24 cellular contexts compared by ENCODE assay signal in the genomic region with DNA sequence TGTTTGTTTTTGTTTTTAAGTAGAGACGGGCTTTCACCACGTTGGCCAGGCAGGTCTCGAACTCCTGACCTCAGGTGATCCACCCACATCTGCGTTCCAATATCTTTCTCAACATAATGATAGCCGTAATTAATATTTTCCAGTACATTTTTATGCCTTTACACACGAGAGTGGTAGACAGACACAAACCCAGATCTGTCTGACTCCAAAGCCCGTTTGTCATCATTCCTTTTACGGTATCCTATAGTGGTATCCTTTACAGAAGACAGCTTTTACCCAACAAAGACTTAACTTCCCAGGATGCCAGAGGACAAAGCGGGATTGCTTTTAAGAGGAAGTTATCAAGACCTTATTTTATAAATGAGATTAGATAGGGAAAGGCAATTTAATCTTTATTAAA. TPM values are rescaled to one million over a fixed set of nuclear protein-coding genes. Genes with fewer than 3 reads are reported as not detected.
DNase-seq lines count a peak whose midpoint lies in the region; ATAC-seq, FAIRE-seq and TF ChIP-seq lines count a peak whose summit lies in the region.
"Had no signal": no experiment of that assay in that cellular context is flagged by ENCODE, and none has a peak within 500 bp of the region (broad histone marks: within the 10 kb centered on the region; RNA-seq: fewer than 3 reads in every experiment).

No MANE protein-coding gene starts in this region.

- H4K5ac ChIP-seq in IMR-90 (ENCODE audit: low read depth, low read length) = no peak overlapping the region

- H2AK5ac ChIP-seq in IMR-90 (ENCODE audit: low read depth, low read length) (no peak overlapping the region; the same call in 1 of the 2 replicates), trophoblast cell (ENCODE audit: low read length) (no peak overlapping the region)

- H4K12ac ChIP-seq in trophoblast cell (ENCODE audit: low read depth, low read length) = no peak overlapping the region

- TF ChIP-seq EP300 in GM12878 (IDR thresholded peaks at IDR 0.05; ENCODE audit: borderline replicate concordance in 1 of 2, control insufficient read depth in 1 of 2, low read depth in 2 of 2, low read length in 2 of 2) = no peak

- H4K91ac ChIP-seq in IMR-90 (ENCODE audit: insufficient read depth, low read depth, low read length) (no peak overlapping the region), trophoblast cell (ENCODE audit: low read depth, low read length) (no peak overlapping the region)

- H3K4me3 ChIP-seq in A673 (ENCODE audit: low read depth, low read length, poor library complexity, severe bottlenecking) = no peak overlapping the region
- H3K4me3 ChIP-seq in IMR-90 (ENCODE audit: insufficient read depth, low read depth, low read length) = no peak overlapping the region
- H3K4me3 ChIP-seq in GM12878 = no peak overlapping the region
- H3K4me3 ChIP-seq in trophoblast cell (ENCODE audit: low read depth, low read length) = no peak overlapping the region
- H3K4me3 ChIP-seq: BLaER1 treated with 17β-estradiol and CSF1 and Interleukin-3, amounts not matched to agents 10 nM and 100 nM; GM23338 had no signal

- H3K4ac ChIP-seq in IMR-90 (ENCODE audit: low read depth, low read length) (no peak overlapping the region), trophoblast cell (ENCODE audit: low read depth, low read length) (no peak overlapping the region)

- no peak overlapping the region for H2BK15ac ChIP-seq in IMR-90 (ENCODE audit: low read depth, low read length)

- no peak for DNase-seq in A673 (ENCODE audit: low spot score)
- DNase-seq in IMR-90 = no peak
- no peak for DNase-seq in GM12878 (ENCODE audit: low read depth, low spot score)
- peak; percentile 70 to 92 for DNase-seq in trophoblast cell
- DNase-seq in stimulated activated CD4-positive, alpha-beta T cell treated with anti-CD3 and anti-CD28 coated beads, Interleukin-4, amount 100 ng/mL, for 1 hour = no peak
- no peak for DNase-seq in left cardiac atrium
- DNase-seq in COR-L47 (lab: John Stamatoyannopoulos, UW) = no peak
- DNase-seq: ACHN; AML-193; BE2C; Calu3; CD4-positive, alpha-beta T cell; CD8-positive, alpha-beta memory T cell; DMS53; DMS79 treated with DMSO at 0.1 percent for 48 hours; GF-D8; H9 had no signal

- TF ChIP-seq RAD21 in IMR-90 (IDR thresholded peaks at IDR 0.05; ENCODE audit: low read length) = no peak
- no peak for TF ChIP-seq RAD21 in GM12878 (IDR thresholded peaks at IDR 0.05; ENCODE audit: insufficient read depth, low read depth, low read length)

- H3K27ac ChIP-seq in A673 (ENCODE audit: low read depth, low read length, poor library complexity, severe bottlenecking) = peak overlapping the region; percentile 15
- no peak overlapping the region for H3K27ac ChIP-seq in IMR-90 (ENCODE audit: insufficient read depth, low read length)
- H3K27ac ChIP-seq in GM12878 (ENCODE audit: control insufficient read depth, insufficient read depth) = no peak overlapping the region
- no peak overlapping the region for H3K27ac ChIP-seq in trophoblast cell (ENCODE audit: low read depth, low read length)
- H3K27ac ChIP-seq: 22Rv1; BLaER1 treated with 17β-estradiol and CSF1 and Interleukin-3, amounts not matched to agents 10 nM and 100 nM had no signal

- H2BK120ac ChIP-seq in IMR-90 (ENCODE audit: low read depth, low read length) = peak overlapping the region; percentile 23; the same call in 1 of the 2 replicates
- H2BK120ac ChIP-seq in trophoblast cell (ENCODE audit: insufficient read depth, low read length, poor library complexity) = no peak overlapping the region

- H3K18ac ChIP-seq in IMR-90 (ENCODE audit: low read depth, low read length) (no peak overlapping the region), trophoblast cell (ENCODE audit: low read length) (no peak overlapping the region)

- in situ Hi-C loops in IMR-90 (cut with MboI; ENCODE audit: low sequenced_read_pairs) (no loop called here), GM12878 (cut with MboI) (no loop called here)

- H3K14ac ChIP-seq in IMR-90 (replicated peaks; ENCODE audit: low read depth, low read length) (no peak overlapping the region), trophoblast cell (ENCODE audit: low read length) (no peak overlapping the region)

- TF ChIP-seq POLR2A in IMR-90 (IDR thresholded peaks at IDR 0.05; ENCODE audit: low read depth, low read length) (no peak), GM12878 (IDR thresholded peaks at IDR 0.05; ENCODE audit: low read depth, low read length) (no peak)

- H3K27me3 ChIP-seq in A673 (replicated peaks; ENCODE audit: insufficient read depth, low read depth, low read length, poor library complexity) = no peaks in the 10 kb centered on the region
- H3K27me3 ChIP-seq in IMR-90 (ENCODE audit: control insufficient read depth, insufficient read depth, low read length) = no peaks in the 10 kb centered on the region
- H3K27me3 ChIP-seq in GM12878 (replicated peaks in 1 of 2; ENCODE audit: control insufficient read depth in 2 of 2, insufficient read depth in 2 of 2, low read length in 1 of 2) = no peaks in the 10 kb centered on the region
- no peaks in the 10 kb centered on the region for H3K27me3 ChIP-seq in trophoblast cell (ENCODE audit: insufficient read depth, low read length)
- H3K27me3 ChIP-seq: BE2C; BLaER1 treated with 17β-estradiol and CSF1 and Interleukin-3, amounts not matched to agents 10 nM and 100 nM had no signal

- H3K9ac ChIP-seq in IMR-90 (ENCODE audit: low read depth, low read length) (no peak overlapping the region), GM12878 (ENCODE audit: control insufficient read depth, insufficient read depth, low read length) (no peak overlapping the region), trophoblast cell (ENCODE audit: low read length) (no peak overlapping the region)
- H3K9ac ChIP-seq: BLaER1 treated with 17β-estradiol and CSF1 and Interleukin-3, amounts not matched to agents 10 nM and 100 nM had no signal

- H2AFZ ChIP-seq in IMR-90 (replicated peaks; ENCODE audit: low read length, poor library complexity) = no peak overlapping the region
- H2AFZ ChIP-seq in GM12878 (ENCODE audit: control insufficient read depth, low read depth, low read length) = no peak overlapping the region
- no peak overlapping the region for H2AFZ ChIP-seq in trophoblast cell (ENCODE audit: insufficient read depth, low read length, poor library complexity)
- H2AFZ ChIP-seq: GM23338 had no signal

- SMC1A ChIA-PET in GM12878 (lab: Charles Lee; ENCODE audit: uncharacterized antibody, unreplicated experiment) = interaction anchor here (1.4 kb wide), 1 partner anchor 9 kb away, joined by 3 read pairs; no protein-coding TSS in a partner anchor

- WGBS in IMR-90 (ENCODE audit: extremely low coverage in 2 of 2, insufficient read length in 1 of 2), 2 experiments = 100% methylated on average over 5 of the region's 9 CpGs; no CpG with 5 or more reads in 1 of the 2 experiments
- 91% methylated on average over 9 of the region's 9 CpGs for WGBS in GM12878 (ENCODE audit: insufficient coverage, insufficient replicate concordance, low lambda C conversion rate, missing lambda C conversion rate)
- WGBS in trophoblast cell (ENCODE audit: extremely low coverage, insufficient coverage, insufficient read length) = no CpG with 5 or more reads among the region's 9 CpGs

- RAD21 ChIA-PET in GM12878 (lab: Charles Lee; ENCODE audit: unreplicated experiment) = no interaction called here

- CTCF ChIA-PET in A673 (lab: Charles Lee) (no interaction called here), IMR-90 (lab: Yijun Ruan, JAX) (no interaction called here), GM12878 (lab: Yijun Ruan, JAX) (interaction anchor here (1.0 kb wide), 1 partner anchor 221 kb away, joined by 3 read pairs; no protein-coding TSS in a partner anchor)

- H4K20me1 ChIP-seq in IMR-90 (ENCODE audit: insufficient read depth, low read length) (no peaks in the 10 kb centered on the region), GM12878 (ENCODE audit: control insufficient read depth, insufficient read depth) (no peaks in the 10 kb centered on the region)

- POLR2A ChIA-PET in A673 (lab: Charles Lee; ENCODE audit: low non-redundant PET) (interaction anchor here (0.9 kb wide), 1 partner anchor 32 kb away, joined by 3 read pairs; no protein-coding TSS in a partner anchor), IMR-90 (lab: Charles Lee; ENCODE audit: unreplicated experiment) (no interaction called here), GM12878 (lab: Charles Lee) (no interaction called here)

- H3K79me2 ChIP-seq in GM12878 (ENCODE audit: control insufficient read depth, insufficient read depth, low read length) (no peaks in the 10 kb centered on the region), trophoblast cell (ENCODE audit: control insufficient read depth, insufficient read depth, low read length, poor library complexity) (no peaks in the 10 kb centered on the region)

- dilution Hi-C loops in IMR-90 (cut with HindIII; ENCODE audit: low sequenced_read_pairs, unreplicated experiment) = no loop called here

- H3K9me3 ChIP-seq in A673 (ENCODE audit: low read depth, low read length, poor library complexity, severe bottlenecking) = no peaks in the 10 kb centered on the region
- no peaks in the 10 kb centered on the region for H3K9me3 ChIP-seq in IMR-90 (ENCODE audit: control insufficient read depth, insufficient read depth, low read length)
- H3K9me3 ChIP-seq in GM12878 (replicated peaks; ENCODE audit: control insufficient read depth, insufficient read depth, low read length) = no peaks in the 10 kb centered on the region
- no peaks in the 10 kb centered on the region for H3K9me3 ChIP-seq in trophoblast cell (ENCODE audit: insufficient read depth, low read depth, low read length)
- H3K9me3 ChIP-seq: BE2C; BLaER1 treated with 17β-estradiol and CSF1 and Interleukin-3, amounts not matched to agents 10 nM and 100 nM had no signal

- H4K8ac ChIP-seq in IMR-90 (ENCODE audit: low read depth in 2 of 2, low read length in 2 of 2) = no peak overlapping the region
- H4K8ac ChIP-seq in trophoblast cell (ENCODE audit: low read depth, low read length) = no peak overlapping the region

- no peak for TF ChIP-seq CTCF in A673 (conservative IDR thresholded peaks at IDR 0.05; ENCODE audit: low read depth, low read length)
- no peak for TF ChIP-seq CTCF in IMR-90 (conservative IDR thresholded peaks at IDR 0.05; ENCODE audit: low read depth, low read length)
- TF ChIP-seq CTCF in GM12878 (IDR thresholded peaks at IDR 0.05 in 2 of 3, conservative IDR thresholded peaks at IDR 0.05 in 1 of 3; ENCODE audit: control insufficient read depth in 2 of 3, extremely low read depth in 1 of 3, insufficient read depth in 1 of 3, low read depth in 3 of 3, low read length in 3 of 3) = no peak

- no peak overlapping the region for H3K56ac ChIP-seq in IMR-90 (ENCODE audit: extremely low read depth, insufficient read depth, low read length)

- H2BK20ac ChIP-seq in IMR-90 (ENCODE audit: low read depth, low read length) = peak overlapping the region; percentile 20; the same call in 1 of the 2 replicates

- intact Hi-C loops in A673 (cut with micrococcal nuclease; ENCODE audit: unreplicated experiment) = no loop called here
- intact Hi-C loops in IMR-90 (cut with micrococcal nuclease) = loop anchor here (10.0 kb wide), 1 partner anchor 382 kb away; no protein-coding TSS in a partner anchor
- intact Hi-C loops in GM12878 (cut with micrococcal nuclease; ENCODE audit: unreplicated experiment) = no loop called here
- intact Hi-C loops in left cardiac atrium (cut with DNase I) = no loop called here

- peaks cover 9% of the 10 kb centered on the region for H3K4me1 ChIP-seq in A673 (ENCODE audit: insufficient read depth, low read length, poor library complexity, severe bottlenecking)
- peaks cover 7% of the 10 kb centered on the region for H3K4me1 ChIP-seq in IMR-90 (ENCODE audit: control insufficient read depth, insufficient read depth, low read length)
- H3K4me1 ChIP-seq in GM12878 (ENCODE audit: control insufficient read depth, insufficient read depth, low read length) = no peaks in the 10 kb centered on the region
- H3K4me1 ChIP-seq in trophoblast cell (ENCODE audit: control insufficient read depth in 1 of 2, insufficient read depth in 2 of 2, low read length in 2 of 2) = no peaks in the 10 kb centered on the region
- H3K4me1 ChIP-seq: BE2C had no signal

- no peak overlapping the region for H2AK9ac ChIP-seq in IMR-90 (replicated peaks; ENCODE audit: low read depth, low read length, poor library complexity)

- H3K9me1 ChIP-seq in IMR-90 (ENCODE audit: insufficient read depth, low read length) = peaks cover 13% of the 10 kb centered on the region

- H3K23ac ChIP-seq in IMR-90 (ENCODE audit: low read depth, low read length) (no peak overlapping the region), trophoblast cell (ENCODE audit: low read length) (no peak overlapping the region)

- no peak for ATAC-seq in IMR-90 (ENCODE audit: low read depth)
- ATAC-seq in GM12878 = no peak
- no peak for ATAC-seq in left cardiac atrium
- ATAC-seq: GM23338, HCT116 had no signal

- no peak overlapping the region for H2BK5ac ChIP-seq in IMR-90 (ENCODE audit: low read depth, low read length, poor library complexity, severe bottlenecking)
- H2BK5ac ChIP-seq in trophoblast cell (ENCODE audit: low read depth, low read length, poor library complexity) = no peak overlapping the region

- no peak overlapping the region for H2BK12ac ChIP-seq in trophoblast cell (ENCODE audit: low read length)

- no peak for FAIRE-seq in GM12878 (lab: Jason Lieb, UNC)
- FAIRE-seq: A204.1, GM12892, GM19239 had no signal

- H3K79me1 ChIP-seq in IMR-90 (ENCODE audit: low read depth in 1 of 2, low read length in 2 of 2) (peaks cover 18 to 39% of the 10 kb centered on the region in 2 experiments), trophoblast cell (ENCODE audit: low read length) (no peaks in the 10 kb centered on the region)

- H3K4me2 ChIP-seq in IMR-90 (ENCODE audit: low read depth, low read length) = no peak overlapping the region
- H3K4me2 ChIP-seq in GM12878 (ENCODE audit: control insufficient read depth, insufficient read depth) = no peak overlapping the region
- H3K4me2 ChIP-seq in trophoblast cell (ENCODE audit: low read length) = no peak overlapping the region
- H3K4me2 ChIP-seq: BLaER1 treated with 17β-estradiol and CSF1 and Interleukin-3, amounts not matched to agents 10 nM and 100 nM; GM23338 had no signal

- H3K36me3 ChIP-seq in A673 (ENCODE audit: insufficient read depth, low read length, poor library complexity, severe bottlenecking) (peaks cover 98% of the 10 kb centered on the region), IMR-90 (ENCODE audit: control insufficient read depth, insufficient read depth, low read length) (peaks cover 38% of the 10 kb centered on the region), GM12878 (ENCODE audit: control insufficient read depth in 2 of 2, insufficient read depth in 2 of 2, low read length in 1 of 2) (peaks cover 8 to 40% of the 10 kb centered on the region in 2 experiments), trophoblast cell (ENCODE audit: control insufficient read depth in 1 of 2, insufficient read depth in 2 of 2, low read length in 2 of 2) (peaks cover 28 to 29% of the 10 kb centered on the region in 2 experiments)

- no TSS peak for BruUV-seq in A673 (replicated peaks; lab: Mats Ljungman, UMichigan)
- no TSS peak for BruUV-seq in IMR-90 (replicated peaks; lab: Mats Ljungman, UMichigan)
- TSS peak; percentile 12 for BruUV-seq in GM12878 (replicated peaks; lab: Mats Ljungman, UMichigan)

RNA-seq across cellular contexts. Expression of gene IPO5, which starts 59.8 kb away (rescaled TPM):
- total RNA-seq in A673 (2021) (573 and 626 TPM in 2 replicates), IMR-90 (2012; rRNA removed) (218 and 270 TPM in 2 replicates), GM12878 (2014; rRNA removed) (196 and 216 TPM in 2 replicates), GM12878 (2014; rRNA removed; fragmentation: Illumina TruSeq; extraction: Trizol) (143 and 144 TPM in 2 replicates), GM12878 (2021) (186 and 189 TPM in 2 replicates), left cardiac atrium (100 to 1,000 TPM in 1 of 2 donors, 10 to 100 TPM in 1; 77.8 to 101 TPM)
- polyA plus RNA-seq in IMR-90 (2012; rRNA removed) (80.8 and 89.2 TPM in 2 replicates), GM12878 (2011; rRNA removed) (159 and 175 TPM in 2 replicates), GM12878 (2014; fragmentation: Illumina TruSeq; extraction: Trizol) (160 and 184 TPM in 2 replicates), GM12878 (2014; fragmentation: Nextera tagmentation; extraction: Ambion mirVana) (10 to 100 TPM; 45.7 to 53.4 TPM), GM12878 (2014; rRNA removed) (95.4 and 123 TPM in 2 replicates), GM12878 (2016; fragmentation: Nextera tagmentation; extraction: Ambion mirVana) (100 to 1,000 TPM; 105 to 120 TPM)
- 33.0 and 37.5 TPM in 2 replicates for polyA plus RNA-seq in IMR-90 (2012; cell fraction: cytosol; rRNA removed)
- polyA plus RNA-seq in IMR-90 (2012; cell fraction: nucleus; rRNA removed; ENCODE audit: low replicate concordance) = 36.9 and 94.7 TPM in 2 replicates
- 120 and 141 TPM in 2 replicates for total RNA-seq in GM12878 (2013; cell fraction: nucleolus; rRNA removed)
- 75.5 TPM for polyA plus RNA-seq in GM12878 (2011; ENCODE audit: low read depth)
- 105 and 109 TPM in 2 replicates for polyA plus RNA-seq in GM12878 (2011; cell fraction: cytosol; rRNA removed)
- polyA plus RNA-seq in GM12878 (2011; cell fraction: nucleus; rRNA removed) = 81.8 and 94.4 TPM in 2 replicates
- polyA plus RNA-seq in GM12878 (2012) = 82.1 and 94.7 TPM in 2 replicates
- polyA minus RNA-seq in GM12878 (2011; rRNA and poly(A)+ RNA removed) = 184 and 277 TPM in 2 replicates
- 80.5 and 113 TPM in 2 replicates for polyA minus RNA-seq in GM12878 (2011; cell fraction: cytosol; rRNA and poly(A)+ RNA removed)
- polyA minus RNA-seq in GM12878 (2011; cell fraction: nucleus; rRNA and poly(A)+ RNA removed) = 45.8 and 80.3 TPM in 2 replicates
- polyA plus RNA-seq in trophoblast cell (2013) = 76.3 and 78.1 TPM in 2 replicates

Comparison
In these comparisons a context has a peak if more than half of its experiments do, and no peak if none do; other contexts are left out.
1. DNase-seq: peak in trophoblast cell (2 of 2); none in A673 (single experiment), IMR-90 (single experiment), GM12878 (single experiment), stimulated activated CD4-positive, alpha-beta T cell treated with anti-CD3 and anti-CD28 coated beads, Interleukin-4, amount 100 ng/mL, for 1 hour (single experiment), left cardiac atrium (single experiment) and COR-L47 (single experiment).